ENCODE assay signal across 16 cellular contexts in the genomic region with DNA sequence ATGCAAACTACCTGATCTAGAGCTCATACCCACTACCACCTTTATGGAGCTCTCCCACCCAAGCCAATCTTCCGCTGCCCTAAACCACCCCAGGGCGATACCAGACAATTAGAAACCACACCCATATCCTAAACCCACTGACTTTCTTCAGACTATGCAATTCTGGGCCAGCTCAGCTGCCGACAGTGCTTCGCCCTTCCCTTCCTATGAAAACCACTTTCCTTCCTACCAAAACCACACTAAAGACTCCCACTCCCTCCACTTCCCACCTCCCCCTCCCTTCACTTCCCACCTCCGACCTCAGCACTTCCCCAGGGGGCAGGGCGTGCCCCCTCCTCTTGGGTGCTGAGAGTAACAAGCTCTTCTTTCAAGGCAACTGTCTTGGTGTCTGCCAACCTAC. TPM values are rescaled to one million over a fixed set of nuclear protein-coding genes. Genes with fewer than 3 reads are reported as not detected.
A peak's percentile ranks its signal among the peaks of the same experiment; 100 is the strongest.
DNase-seq lines count a peak whose midpoint lies in the region; ATAC-seq and TF ChIP-seq lines count a peak whose summit lies in the region.
"Had no signal": no experiment of that assay in that cellular context is flagged by ENCODE, and none has a peak within 500 bp of the region (broad histone marks: within the 10 kb centered on the region; RNA-seq: fewer than 3 reads in every experiment).

No MANE protein-coding gene starts in this region.

- no peak overlapping the region for H3K4me3 ChIP-seq in Jurkat, Clone E6-1 (ENCODE audit: low read length)
- H3K4me3 ChIP-seq: body of pancreas, GM23338, Peyer's patch had no signal

- peaks cover 90% of the 10 kb centered on the region for H3K27me3 Mint-ChIP-seq in activated naive CD4-positive, alpha-beta T cell treated with anti-CD3 and anti-CD28 coated beads, Interleukin-2, amount 10 ng/mL, durations not matched to agents 7 days and 5 days

- ATAC-seq in stimulated activated effector memory CD8-positive, alpha-beta T cell treated with anti-CD3 and anti-CD28 coated beads, Interleukin-12 subunit alpha, Interleukin-12 subunit beta, amount 100 ng/mL, for 72 hours: peak; percentile 35
- no peak for ATAC-seq in HG03378 (IDR thresholded peaks at IDR 0.05; ENCODE audit: unreplicated experiment)
- ATAC-seq in GM18873 (IDR thresholded peaks at IDR 0.05; ENCODE audit: low FRiP score, unreplicated experiment): no peak
- ATAC-seq: body of pancreas, GM23338, left cardiac atrium had no signal

- no peaks in the 10 kb centered on the region for H3K36me3 Mint-ChIP-seq in activated naive CD4-positive, alpha-beta T cell treated with anti-CD3 and anti-CD28 coated beads, Interleukin-2, amount 10 ng/mL, durations not matched to agents 7 days and 5 days
- H3K36me3 Mint-ChIP-seq in stimulated activated effector memory CD8-positive, alpha-beta T cell treated with anti-CD3 and anti-CD28 coated beads, Interleukin-12 subunit alpha, Interleukin-12 subunit beta, amount 100 ng/mL, for 72 hours: peaks cover 3% of the 10 kb centered on the region
- H3K36me3 Mint-ChIP-seq: naive B cell had no signal

- peaks cover 46% of the 10 kb centered on the region for H3K4me1 Mint-ChIP-seq in activated naive CD4-positive, alpha-beta T cell treated with anti-CD3 and anti-CD28 coated beads, Interleukin-2, amount 10 ng/mL, durations not matched to agents 7 days and 5 days
- H3K4me1 Mint-ChIP-seq in stimulated activated effector memory CD8-positive, alpha-beta T cell treated with anti-CD3 and anti-CD28 coated beads, Interleukin-12 subunit alpha, Interleukin-12 subunit beta, amount 100 ng/mL, for 72 hours: peaks cover 30% of the 10 kb centered on the region
- H3K4me1 Mint-ChIP-seq: naive B cell had no signal

- CTCF ChIA-PET in activated naive CD4-positive, alpha-beta T cell treated with anti-CD3 and anti-CD28 coated beads, Interleukin-2, amount 10 ng/mL, durations not matched to agents 7 days and 5 days (lab: Charles Lee): no interaction called here

- TF ChIP-seq CTCF in VCaP (conservative IDR thresholded peaks at IDR 0.05): no peak

- H3K4me3 Mint-ChIP-seq in activated naive CD4-positive, alpha-beta T cell treated with anti-CD3 and anti-CD28 coated beads, Interleukin-2, amount 10 ng/mL, durations not matched to agents 7 days and 5 days: peak overlapping the region; percentile 17
- H3K4me3 Mint-ChIP-seq in stimulated activated effector memory CD8-positive, alpha-beta T cell treated with anti-CD3 and anti-CD28 coated beads, Interleukin-12 subunit alpha, Interleukin-12 subunit beta, amount 100 ng/mL, for 72 hours: peak overlapping the region; percentile 49
- H3K4me3 Mint-ChIP-seq: CD4-positive, alpha-beta T cell; GM23338; naive B cell had no signal

- DNase-seq in activated naive CD4-positive, alpha-beta T cell treated with anti-CD3 and anti-CD28 coated beads, Interleukin-2, amount 10 ng/mL, durations not matched to agents 7 days and 5 days: no peak
- no peak for DNase-seq in activated naive CD4-positive, alpha-beta T cell treated with Interleukin-2 at 50 U/mL for 16 hours
- peak; percentile 75 for DNase-seq in Jurkat, Clone E6-1 (ENCODE audit: low read depth, low spot score)
- no peak for DNase-seq in stimulated activated effector memory CD8-positive, alpha-beta T cell treated with anti-CD3 and anti-CD28 coated beads, Interleukin-12 subunit alpha, Interleukin-12 subunit beta, amount 100 ng/mL, for 72 hours (ENCODE audit: low spot score in 2 of 2)
- DNase-seq: body of pancreas; CD4-positive, alpha-beta T cell; left cardiac atrium; mesenchymal stem cell; naive B cell; NCI-H2227 treated with DMSO at 0.1 percent for 48 hours; Peyer's patch had no signal

- no peaks in the 10 kb centered on the region for H3K9me3 Mint-ChIP-seq in activated naive CD4-positive, alpha-beta T cell treated with anti-CD3 and anti-CD28 coated beads, Interleukin-2, amount 10 ng/mL, durations not matched to agents 7 days and 5 days
- H3K9me3 Mint-ChIP-seq in stimulated activated effector memory CD8-positive, alpha-beta T cell treated with anti-CD3 and anti-CD28 coated beads, Interleukin-12 subunit alpha, Interleukin-12 subunit beta, amount 100 ng/mL, for 72 hours: no peaks in the 10 kb centered on the region
- H3K9me3 Mint-ChIP-seq: CD4-positive, alpha-beta T cell; GM23338; IgD-negative memory B cell had no signal

- peak overlapping the region; percentile 66 for H3K27ac Mint-ChIP-seq in activated naive CD4-positive, alpha-beta T cell treated with anti-CD3 and anti-CD28 coated beads, Interleukin-2, amount 10 ng/mL, durations not matched to agents 7 days and 5 days
- H3K27ac Mint-ChIP-seq in stimulated activated effector memory CD8-positive, alpha-beta T cell treated with anti-CD3 and anti-CD28 coated beads, Interleukin-12 subunit alpha, Interleukin-12 subunit beta, amount 100 ng/mL, for 72 hours: peak overlapping the region; percentile 41
- H3K27ac Mint-ChIP-seq: CD4-positive, alpha-beta T cell; GM23338; IgD-negative memory B cell; naive B cell had no signal

- H3K27ac ChIP-seq in VCaP: peak overlapping the region; percentile 81
- H3K27ac ChIP-seq: body of pancreas, Peyer's patch had no signal

RNA-seq across cellular contexts. Expression of gene B3GAT1, which starts 25.1 kb away (rescaled TPM):
- 5.9 TPM for polyA plus RNA-seq in Jurkat, Clone E6-1 (2012; ENCODE audit: insufficient read depth, insufficient read length)
- polyA plus RNA-seq: IgD-negative memory B cell had no signal

RNA-seq across cellular contexts. Expression of gene GLB1L2, which starts 55.2 kb away (rescaled TPM):
- polyA plus RNA-seq in Jurkat, Clone E6-1 (2012; ENCODE audit: insufficient read depth, insufficient read length): 24.5 TPM
